Comparison of ENCODE assay signal across 15 cellular contexts in the genomic region with DNA sequence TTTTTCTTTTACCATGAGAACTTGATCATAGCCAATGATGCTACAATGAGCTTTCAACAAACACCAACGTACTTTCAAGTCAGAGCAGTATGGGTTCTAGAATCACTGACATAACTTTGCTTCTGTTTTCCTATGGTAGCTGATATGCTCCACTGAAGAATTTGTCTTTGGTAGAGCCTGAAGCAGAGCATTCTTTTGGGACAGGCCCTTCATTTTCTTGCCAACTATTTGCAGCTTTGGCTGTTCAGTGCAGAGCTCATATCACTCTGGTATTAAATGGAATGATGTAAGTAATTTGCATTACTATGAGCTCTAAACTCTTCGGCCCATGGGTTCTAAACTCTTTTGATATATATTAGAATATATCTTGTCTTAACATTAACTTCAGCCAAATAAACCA. TPM values are rescaled to one million over a fixed set of nuclear protein-coding genes. Genes with fewer than 3 reads are reported as not detected.
DNase-seq lines count a peak whose midpoint lies in the region; ATAC-seq and TF ChIP-seq lines count a peak whose summit lies in the region.
"Had no signal": no experiment of that assay in that cellular context is flagged by ENCODE, and none has a peak within 500 bp of the region (broad histone marks: within the 10 kb centered on the region; RNA-seq: fewer than 3 reads in every experiment).

No MANE protein-coding gene starts in this region.

- no peak overlapping the region for H3K4me3 ChIP-seq in esophagus muscularis mucosa

- no peak for TF ChIP-seq CTCF in esophagus muscularis mucosa (IDR thresholded peaks at IDR 0.05)

- no peaks in the 10 kb centered on the region for H3K27me3 ChIP-seq in esophagus muscularis mucosa

- peaks cover 18 to 59% (median 44%) of the 10 kb centered on the region in 4 donors for H3K4me1 ChIP-seq in esophagus muscularis mucosa

- intact Hi-C loops in esophagus muscularis mucosa (cut with DNase I), result loop anchor here (2.0 kb wide), 1 partner anchor 19 kb away; no protein-coding TSS in a partner anchor

- peak overlapping the region in 3 of 4 donors; percentile 78 to 84 (median 82) for H3K27ac ChIP-seq in esophagus muscularis mucosa (replicated peaks in 1 of 4)
- H3K27ac ChIP-seq: HL-60 had no signal

- WGBS in esophagus muscularis mucosa, result 47% methylated on average over 2 of the region's 2 CpGs

- no peak for TF ChIP-seq EP300 in esophagus muscularis mucosa (IDR thresholded peaks at IDR 0.05)

- no peak for TF ChIP-seq POLR2A in esophagus muscularis mucosa (IDR thresholded peaks at IDR 0.05; ENCODE audit: low read depth)

- DNase-seq in AG08395 (ENCODE audit: low spot score), result peak; percentile 57
- peak; percentile 59 for DNase-seq in NCI-H226
- DNase-seq in esophagus muscularis mucosa (ENCODE audit: extremely low spot score), result no peak
- peak; percentile 35 for DNase-seq in myocyte (ENCODE audit: low read depth)
- no peak for DNase-seq in NAMALWA (ENCODE audit: low spot score)
- no peak for DNase-seq in cerebellum (ENCODE audit: low spot score)
- DNase-seq: activated T-cell treated with anti-CD3 and anti-CD28 coated beads, Interleukin-2, amount 50 U/mL, for 1 hour; hypothalamus; NCI-H2029 treated with DMSO at 0.1 percent for 48 hours; NCI-H510A treated with DMSO at 0.1 percent for 48 hours; nephron progenitor cell; T-helper 1 cell had no signal

- H3K9me3 ChIP-seq in esophagus muscularis mucosa, result no peaks in the 10 kb centered on the region

- ATAC-seq in HG02970 (IDR thresholded peaks at IDR 0.05; ENCODE audit: low FRiP score, unreplicated experiment) (no peak), HG03520 (IDR thresholded peaks at IDR 0.05; ENCODE audit: unreplicated experiment) (no peak)

- H3K36me3 ChIP-seq in esophagus muscularis mucosa, result no peaks in the 10 kb centered on the region

RNA-seq across cellular contexts. Expression of a gene that starts 51.8 kb away (rescaled TPM):
- total RNA-seq in esophagus muscularis mucosa (100 to 1,000 TPM; 106 to 166 (median 121) TPM), myocyte (67.4 and 86.6 TPM in 2 replicates), cerebellum (293 TPM)
- 9.9 TPM for polyA plus RNA-seq in myocyte (2012)

Comparison
In these comparisons a context has a peak if more than half of its experiments do, and no peak if none do; other contexts are left out.
1. DNase-seq: peak in AG08395 (single experiment), NCI-H226 (single experiment) and myocyte (single experiment); none in esophagus muscularis mucosa (single experiment), NAMALWA (single experiment) and cerebellum (single experiment).